In the genomic region with DNA sequence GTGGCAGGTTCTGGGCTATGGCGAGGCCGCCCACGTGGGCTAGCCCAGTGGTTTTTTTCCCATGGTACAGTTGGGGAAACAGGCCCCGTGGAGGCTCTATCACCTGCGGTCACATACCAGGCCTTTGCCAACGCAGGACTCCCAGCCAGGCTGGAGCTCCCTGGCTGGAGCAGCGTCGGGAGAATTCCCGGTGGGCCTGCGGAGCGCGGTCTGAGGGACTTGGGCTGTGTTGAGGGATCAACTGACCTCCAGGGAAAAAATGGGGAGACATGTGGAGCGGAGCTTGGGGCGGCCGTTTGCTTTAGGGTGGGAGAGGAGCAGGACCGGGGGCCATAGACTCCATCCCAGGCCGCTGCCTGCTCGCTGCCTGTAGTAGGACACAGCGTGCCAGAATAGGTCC, we compare ENCODE assay signal across 23 cellular contexts.
"Had no signal": no experiment of that assay in that cellular context is flagged by ENCODE, and none has a peak within 500 bp of the region (broad histone marks: within the 10 kb centered on the region; RNA-seq: fewer than 3 reads in every experiment).

No MANE protein-coding gene starts in this region.

- ATAC-seq: activated naive CD8-positive, alpha-beta T cell treated with anti-CD3 and anti-CD28 coated beads, Interleukin-2, amount 50 U/mL, for 24 hours; left cardiac atrium; lower lobe of right lung; upper lobe of right lung had no signal

- H3K27me3 Mint-ChIP-seq: activated CD4-positive, alpha-beta memory T cell treated with anti-CD3 and anti-CD28 coated beads for 36 hours; activated naive CD8-positive, alpha-beta T cell treated with anti-CD3 and anti-CD28 coated beads, Interleukin-2, amount 50 U/mL, for 24 hours had no signal

- H3K4me3 ChIP-seq: hepatocyte, lower lobe of right lung, SK-N-MC, stomach, testis, upper lobe of right lung had no signal

- H3K4me1 ChIP-seq: testis had no signal

- H3K9me3 Mint-ChIP-seq: activated CD4-positive, alpha-beta memory T cell treated with anti-CD3 and anti-CD28 coated beads for 36 hours; activated naive CD4-positive, alpha-beta T cell treated with anti-CD3 and anti-CD28 coated beads for 36 hours; activated naive CD8-positive, alpha-beta T cell treated with anti-CD3 and anti-CD28 coated beads, Interleukin-2, amount 50 U/mL, for 24 hours; activated T-helper 2 cell treated with anti-CD3 and anti-CD28 coated beads, Interferon-gamma antibody, Interleukin-2, Interleukin-4, amounts not matched to agents 10 μg/mL and 5 μg/mL and 100 μg/mL, durations not matched to agents 14 hours and 24 hours and 36 hours; mesothelial cell of epicardium; nephron progenitor cell had no signal

- H3K27ac Mint-ChIP-seq: activated CD4-positive, alpha-beta memory T cell treated with anti-CD3 and anti-CD28 coated beads for 36 hours; activated naive CD4-positive, alpha-beta T cell treated with anti-CD3 and anti-CD28 coated beads for 36 hours; activated naive CD8-positive, alpha-beta T cell treated with anti-CD3 and anti-CD28 coated beads, Interleukin-2, amount 50 U/mL, for 24 hours; activated T-helper 2 cell treated with anti-CD3 and anti-CD28 coated beads, Interferon-gamma antibody, Interleukin-2, Interleukin-4, amounts not matched to agents 10 μg/mL and 5 μg/mL and 100 μg/mL, durations not matched to agents 14 hours and 24 hours and 36 hours; mesothelial cell of epicardium had no signal

- H3K9me3 ChIP-seq: lower lobe of right lung, stomach, testis, upper lobe of right lung had no signal

- DNase-seq: activated CD4-positive, alpha-beta memory T cell treated with anti-CD3 and anti-CD28 coated beads for 36 hours; activated CD4-positive, alpha-beta T cell treated with anti-CD3 and anti-CD28 coated beads for 4 hours; activated naive CD4-positive, alpha-beta T cell treated with anti-CD3 and anti-CD28 coated beads for 36 hours; activated naive CD8-positive, alpha-beta T cell treated with anti-CD3 and anti-CD28 coated beads, Interleukin-2, amount 50 U/mL, for 24 hours; anterior cingulate cortex; cerebellar nuclear complex; cortex of kidney; effector CD8-positive, alpha-beta T cell; left cardiac atrium; lower lobe of right lung; nephron progenitor cell; occipital lobe; retina; stimulated activated CD4-positive, alpha-beta T cell treated with anti-CD3 and anti-CD28 coated beads, Interleukin-12 subunit alpha, Interleukin-12 subunit beta, amount 100 ng/mL, for 4 hours; stimulated activated CD4-positive, alpha-beta T cell treated with anti-CD3 and anti-CD28 coated beads, Interleukin-1b, Interleukin-23, amount 100 ng/mL, for 48 hours; stimulated activated CD8-positive, alpha-beta memory T cell treated with anti-CD3 and anti-CD28 coated beads, Interleukin-4, amount 100 ng/mL, for 48 hours; stomach; testis; upper lobe of right lung had no signal

- H3K4me3 Mint-ChIP-seq: activated CD4-positive, alpha-beta memory T cell treated with anti-CD3 and anti-CD28 coated beads for 36 hours; activated naive CD4-positive, alpha-beta T cell treated with anti-CD3 and anti-CD28 coated beads for 36 hours; activated naive CD8-positive, alpha-beta T cell treated with anti-CD3 and anti-CD28 coated beads, Interleukin-2, amount 50 U/mL, for 24 hours; mesothelial cell of epicardium; nephron progenitor cell had no signal

- H3K27ac ChIP-seq: hepatocyte, lower lobe of right lung, SK-N-MC, stomach, testis, upper lobe of right lung had no signal

- H3K27me3 ChIP-seq: hepatocyte, stomach, testis, upper lobe of right lung had no signal
